ENCODE assay signal across 8 cellular contexts in genomic region chr6:120378582-120379220, GRCh38.
DNase-seq lines count a peak whose midpoint lies in the region; ATAC-seq and TF ChIP-seq lines count a peak whose summit lies in the region.

No MANE protein-coding gene starts in this region.

- intact Hi-C loops in sigmoid colon (cut with DNase I) = no loop called here
- intact Hi-C loops in activated T-helper 1 cell treated with anti-CD3 and anti-CD28 coated beads, Interleukin-12 subunit alpha, Interleukin-12 subunit beta, Interleukin-2, Interleukin-4 antibody, amounts not matched to agents 30 ng/mL and 10 ng/mL and 1 ng/mL, durations not matched to agents 14 hours and 24 hours and 36 hours (cut with micrococcal nuclease) = no loop called here

- peak; percentile 90 for ATAC-seq in GM21723 (IDR thresholded peaks at IDR 0.05; ENCODE audit: unreplicated experiment)

- no peak for TF ChIP-seq POLR2A in sigmoid colon (IDR thresholded peaks at IDR 0.05)

- H3K27ac Mint-ChIP-seq in T-helper 2 cell treated with Interferon-gamma antibody and Interleukin-4, amounts not matched to agents 5 μg/mL and 100 μg/mL, for 36 hours = no peak overlapping the region
- no peak overlapping the region for H3K27ac Mint-ChIP-seq in activated T-helper 1 cell treated with anti-CD3 and anti-CD28 coated beads, Interleukin-12 subunit alpha, Interleukin-12 subunit beta, Interleukin-2, Interleukin-4 antibody, amounts not matched to agents 30 ng/mL and 10 ng/mL and 1 ng/mL, durations not matched to agents 14 hours and 24 hours and 36 hours

- H3K36me3 Mint-ChIP-seq in T-helper 2 cell treated with Interferon-gamma antibody and Interleukin-4, amounts not matched to agents 5 μg/mL and 100 μg/mL, for 36 hours (ENCODE audit: low read depth) = no peaks in the 10 kb centered on the region
- no peaks in the 10 kb centered on the region for H3K36me3 Mint-ChIP-seq in activated T-helper 1 cell treated with anti-CD3 and anti-CD28 coated beads, Interleukin-12 subunit alpha, Interleukin-12 subunit beta, Interleukin-2, Interleukin-4 antibody, amounts not matched to agents 30 ng/mL and 10 ng/mL and 1 ng/mL, durations not matched to agents 14 hours and 24 hours and 36 hours (ENCODE audit: low read depth)

- H3K4me1 Mint-ChIP-seq in T-helper 2 cell treated with Interferon-gamma antibody and Interleukin-4, amounts not matched to agents 5 μg/mL and 100 μg/mL, for 36 hours (ENCODE audit: low read depth) = no peaks in the 10 kb centered on the region
- H3K4me1 Mint-ChIP-seq in activated T-helper 1 cell treated with anti-CD3 and anti-CD28 coated beads, Interleukin-12 subunit alpha, Interleukin-12 subunit beta, Interleukin-2, Interleukin-4 antibody, amounts not matched to agents 30 ng/mL and 10 ng/mL and 1 ng/mL, durations not matched to agents 14 hours and 24 hours and 36 hours (ENCODE audit: low read depth) = no peaks in the 10 kb centered on the region

- no peaks in the 10 kb centered on the region for H3K36me3 ChIP-seq in sigmoid colon

- H3K4me3 ChIP-seq in GM12865 (ENCODE audit: low read depth, low read length) (no peak overlapping the region), sigmoid colon (no peak overlapping the region)

- TF ChIP-seq EP300 in sigmoid colon (IDR thresholded peaks at IDR 0.05) = no peak

- no peaks in the 10 kb centered on the region for H3K27me3 Mint-ChIP-seq in T-helper 2 cell treated with Interferon-gamma antibody and Interleukin-4, amounts not matched to agents 5 μg/mL and 100 μg/mL, for 36 hours (ENCODE audit: low read depth)
- H3K27me3 Mint-ChIP-seq in activated T-helper 1 cell treated with anti-CD3 and anti-CD28 coated beads, Interleukin-12 subunit alpha, Interleukin-12 subunit beta, Interleukin-2, Interleukin-4 antibody, amounts not matched to agents 30 ng/mL and 10 ng/mL and 1 ng/mL, durations not matched to agents 14 hours and 24 hours and 36 hours (ENCODE audit: insufficient read depth) = no peaks in the 10 kb centered on the region

- H3K27ac ChIP-seq in sigmoid colon = no peak overlapping the region

- no peaks in the 10 kb centered on the region for H3K9me3 Mint-ChIP-seq in T-helper 2 cell treated with Interferon-gamma antibody and Interleukin-4, amounts not matched to agents 5 μg/mL and 100 μg/mL, for 36 hours
- no peaks in the 10 kb centered on the region for H3K9me3 Mint-ChIP-seq in activated T-helper 1 cell treated with anti-CD3 and anti-CD28 coated beads, Interleukin-12 subunit alpha, Interleukin-12 subunit beta, Interleukin-2, Interleukin-4 antibody, amounts not matched to agents 30 ng/mL and 10 ng/mL and 1 ng/mL, durations not matched to agents 14 hours and 24 hours and 36 hours

- TF ChIP-seq CTCF in GM12865 (IDR thresholded peaks at IDR 0.05; ENCODE audit: insufficient read depth, low read depth, low read length, missing control alignments) (peak; percentile 39), sigmoid colon (IDR thresholded peaks at IDR 0.05) (no peak)

- H3K4me1 ChIP-seq in sigmoid colon = no peaks in the 10 kb centered on the region

- in situ Hi-C loops in SK-MEL-5 (cut with HindIII; ENCODE audit: low pct_unique_long_range_greater_than_20kb, low sequenced_read_pairs) = no loop called here

- H3K9me3 ChIP-seq in sigmoid colon = no peaks in the 10 kb centered on the region

- DNase-seq in GM12865 (ENCODE audit: low read depth) (peak; percentile 44), HuH-7.5 (ENCODE audit: low spot score) (peak; percentile 9), SK-MEL-5 (ENCODE audit: low read depth, low spot score) (peak; percentile 66), iris pigment epithelial cell (ENCODE audit: low read depth) (peak; percentile 8), sigmoid colon (no peak)
- no peak for DNase-seq in T-helper 2 cell treated with Interferon-gamma antibody and Interleukin-4, amounts not matched to agents 5 μg/mL and 100 μg/mL, for 36 hours (ENCODE audit: low spot score)
- DNase-seq in activated T-helper 1 cell treated with anti-CD3 and anti-CD28 coated beads, Interleukin-12 subunit alpha, Interleukin-12 subunit beta, Interleukin-2, Interleukin-4 antibody, amounts not matched to agents 30 ng/mL and 10 ng/mL and 1 ng/mL, durations not matched to agents 14 hours and 24 hours and 36 hours (ENCODE audit: low spot score) = no peak

- H3K27me3 ChIP-seq in sigmoid colon = no peaks in the 10 kb centered on the region

- 31 to 32% methylated on average over 3 of the region's 3 CpGs for WGBS in sigmoid colon, 2 donors

- H3K4me3 Mint-ChIP-seq in T-helper 2 cell treated with Interferon-gamma antibody and Interleukin-4, amounts not matched to agents 5 μg/mL and 100 μg/mL, for 36 hours = no peak overlapping the region
- H3K4me3 Mint-ChIP-seq in activated T-helper 1 cell treated with anti-CD3 and anti-CD28 coated beads, Interleukin-12 subunit alpha, Interleukin-12 subunit beta, Interleukin-2, Interleukin-4 antibody, amounts not matched to agents 30 ng/mL and 10 ng/mL and 1 ng/mL, durations not matched to agents 14 hours and 24 hours and 36 hours = no peak overlapping the region

Comparison
In these comparisons a context has a peak if more than half of its experiments do, and no peak if none do; other contexts are left out.
1. DNase-seq: peak in GM12865 (single experiment), HuH-7.5 (single experiment), SK-MEL-5 (single experiment) and iris pigment epithelial cell (single experiment); none in sigmoid colon (single experiment), T-helper 2 cell treated with Interferon-gamma antibody and Interleukin-4, amounts not matched to agents 5 μg/mL and 100 μg/mL, for 36 hours (single experiment) and activated T-helper 1 cell treated with anti-CD3 and anti-CD28 coated beads, Interleukin-12 subunit alpha, Interleukin-12 subunit beta, Interleukin-2, Interleukin-4 antibody, amounts not matched to agents 30 ng/mL and 10 ng/mL and 1 ng/mL, durations not matched to agents 14 hours and 24 hours and 36 hours (single experiment).